1 cellular context compared by ENCODE assay signal in genomic region chr20:44457016-44457415, GRCh38.
TF ChIP-seq lines count a peak whose summit lies in the region.

No MANE protein-coding gene starts in this region.

TF ChIP-seq in K562, 482 proteins besides CTCF, POLR2A, EP300 and RAD21 (continued from another document and continues in another):
- TF ChIP-seq REST (CRISPR knock-in tag; IDR thresholded peaks at IDR 0.05; ENCODE audit: low read depth) (no peak), SMARCB1 (IDR thresholded peaks at IDR 0.05; ENCODE audit: insufficient read length, low read depth) (no peak), ZBED1 (IDR thresholded peaks at IDR 0.05) (no peak), TARDBP (IDR thresholded peaks at IDR 0.05) (no peak), ZZZ3 (IDR thresholded peaks at IDR 0.05) (no peak), NFIC (IDR thresholded peaks at IDR 0.05) (peak; percentile 71), USF1 (CRISPR knock-in tag; IDR thresholded peaks at IDR 0.05) (peak; percentile 26; the same call in 1 of the 2 replicates), EHMT2 (IDR thresholded peaks at IDR 0.05) (no peak), RBM39 (optimal IDR thresholded peaks at IDR 0.05; ENCODE audit: low read depth, low read length) (no peak), POLR3G (IDR thresholded peaks at IDR 0.05; ENCODE audit: extremely low read depth, insufficient read length, insufficient replicate concordance) (no peak), YY1 (IDR thresholded peaks at IDR 0.05; ENCODE audit: borderline replicate concordance in 1 of 3, control insufficient read depth in 1 of 3, extremely low read depth in 1 of 3, insufficient read depth in 3 of 3, insufficient read length in 1 of 3, insufficient replicate concordance in 2 of 3, low read depth in 1 of 3, low read length in 2 of 3) (no peak), L3MBTL2 (IDR thresholded peaks at IDR 0.05) (peak; percentile 39; the same call in 1 of the 2 replicates), FOXA1 (IDR thresholded peaks at IDR 0.05; ENCODE audit: borderline replicate concordance) (no peak), SRSF3 (IDR thresholded peaks at IDR 0.05; ENCODE audit: insufficient read depth, low read length) (no peak), RFX7 (CRISPR knock-in tag; IDR thresholded peaks at IDR 0.05) (no peak), HNRNPH1 (optimal IDR thresholded peaks at IDR 0.05; ENCODE audit: low read depth, low read length) (no peak), MYC (IDR thresholded peaks at IDR 0.05; ENCODE audit: low read depth, low read length) (0 out of 2 replicates have a peak, but pooled peaks have one; percentile 28), MYC (CRISPR knock-in tag; IDR thresholded peaks at IDR 0.05; ENCODE audit: borderline replicate concordance, low read depth) (no peak), RFX5 (IDR thresholded peaks at IDR 0.05; ENCODE audit: low read depth, low read length) (no peak), HMG20A (CRISPR knock-in tag; conservative IDR thresholded peaks at IDR 0.05) (no peak), CBX3 (IDR thresholded peaks at IDR 0.05; ENCODE audit: borderline replicate concordance in 1 of 2, low read length in 2 of 2) (no peak), E2F4 (CRISPR knock-in tag; IDR thresholded peaks at IDR 0.05; ENCODE audit: low read depth) (no peak), FUS (optimal IDR thresholded peaks at IDR 0.05; ENCODE audit: low read depth, low read length) (no peak), ZNF384 (IDR thresholded peaks at IDR 0.05; ENCODE audit: low read depth, low read length) (no peak), MAX (CRISPR knock-in tag; IDR thresholded peaks at IDR 0.05) (no peak), NR4A1 (CRISPR knock-in tag; IDR thresholded peaks at IDR 0.05) (no peak), NR4A1 (tag; IDR thresholded peaks at IDR 0.05) (no peak), NCOA1 (IDR thresholded peaks at IDR 0.05; ENCODE audit: low read depth) (no peak), ZFP1 (CRISPR knock-in tag; IDR thresholded peaks at IDR 0.05) (no peak), ZNF76 (CRISPR knock-in tag; IDR thresholded peaks at IDR 0.05; ENCODE audit: borderline replicate concordance) (no peak), COPS2 (conservative IDR thresholded peaks at IDR 0.05) (no peak), GATA2 (CRISPR knock-in tag; IDR thresholded peaks at IDR 0.05) (no peak), HDAC2 (IDR thresholded peaks at IDR 0.05) (no peak), HCFC1 (IDR thresholded peaks at IDR 0.05; ENCODE audit: low read depth, low read length) (no peak), ZFP36 (IDR thresholded peaks at IDR 0.05; ENCODE audit: low read depth, low read length, partially characterized antibody) (no peak), ZNF717 (CRISPR knock-in tag; IDR thresholded peaks at IDR 0.05) (no peak), CREM (IDR thresholded peaks at IDR 0.05; ENCODE audit: low read depth) (no peak), POU5F1 (IDR thresholded peaks at IDR 0.05; ENCODE audit: borderline replicate concordance, low read depth, low read length, partially characterized antibody) (no peak), ZNF175 (CRISPR knock-in tag; IDR thresholded peaks at IDR 0.05; ENCODE audit: low read depth) (no peak), CBX5 (IDR thresholded peaks at IDR 0.05; ENCODE audit: borderline replicate concordance, low read depth) (no peak), POLR2H (tag; IDR thresholded peaks at IDR 0.05; ENCODE audit: low read depth) (no peak), ZFPM2 (CRISPR knock-in tag; IDR thresholded peaks at IDR 0.05) (no peak), ZNF316 (IDR thresholded peaks at IDR 0.05) (no peak), PCBP1 (IDR thresholded peaks at IDR 0.05; ENCODE audit: low read depth, low read length, poor library complexity, severe bottlenecking) (no peak), ZNF41 (CRISPR knock-in tag; conservative IDR thresholded peaks at IDR 0.05) (no peak), RAD51 (IDR thresholded peaks at IDR 0.05; ENCODE audit: borderline replicate concordance, low read depth) (no peak), MLLT1 (IDR thresholded peaks at IDR 0.05) (no peak)
- TF ChIP-seq, protein P1, sequence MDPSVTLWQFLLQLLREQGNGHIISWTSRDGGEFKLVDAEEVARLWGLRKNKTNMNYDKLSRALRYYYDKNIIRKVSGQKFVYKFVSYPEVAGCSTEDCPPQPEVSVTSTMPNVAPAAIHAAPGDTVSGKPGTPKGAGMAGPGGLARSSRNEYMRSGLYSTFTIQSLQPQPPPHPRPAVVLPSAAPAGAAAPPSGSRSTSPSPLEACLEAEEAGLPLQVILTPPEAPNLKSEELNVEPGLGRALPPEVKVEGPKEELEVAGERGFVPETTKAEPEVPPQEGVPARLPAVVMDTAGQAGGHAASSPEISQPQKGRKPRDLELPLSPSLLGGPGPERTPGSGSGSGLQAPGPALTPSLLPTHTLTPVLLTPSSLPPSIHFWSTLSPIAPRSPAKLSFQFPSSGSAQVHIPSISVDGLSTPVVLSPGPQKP (CRISPR knock-in tag; IDR thresholded peaks at IDR 0.05): no peak
- TF ChIP-seq, protein P2, sequence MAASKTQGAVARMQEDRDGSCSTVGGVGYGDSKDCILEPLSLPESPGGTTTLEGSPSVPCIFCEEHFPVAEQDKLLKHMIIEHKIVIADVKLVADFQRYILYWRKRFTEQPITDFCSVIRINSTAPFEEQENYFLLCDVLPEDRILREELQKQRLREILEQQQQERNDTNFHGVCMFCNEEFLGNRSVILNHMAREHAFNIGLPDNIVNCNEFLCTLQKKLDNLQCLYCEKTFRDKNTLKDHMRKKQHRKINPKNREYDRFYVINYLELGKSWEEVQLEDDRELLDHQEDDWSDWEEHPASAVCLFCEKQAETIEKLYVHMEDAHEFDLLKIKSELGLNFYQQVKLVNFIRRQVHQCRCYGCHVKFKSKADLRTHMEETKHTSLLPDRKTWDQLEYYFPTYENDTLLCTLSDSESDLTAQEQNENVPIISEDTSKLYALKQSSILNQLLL (CRISPR knock-in tag; IDR thresholded peaks at IDR 0.05; ENCODE audit: borderline replicate concordance): no peak
- TF ChIP-seq, protein P3, sequence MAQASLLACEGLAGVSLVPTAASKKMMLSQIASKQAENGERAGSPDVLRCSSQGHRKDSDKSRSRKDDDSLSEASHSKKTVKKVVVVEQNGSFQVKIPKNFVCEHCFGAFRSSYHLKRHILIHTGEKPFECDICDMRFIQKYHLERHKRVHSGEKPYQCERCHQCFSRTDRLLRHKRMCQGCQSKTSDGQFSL (CRISPR knock-in tag; IDR thresholded peaks at IDR 0.05): no peak
- TF ChIP-seq, protein P3 (tag; IDR thresholded peaks at IDR 0.05): no peak
- TF ChIP-seq, protein P4, sequence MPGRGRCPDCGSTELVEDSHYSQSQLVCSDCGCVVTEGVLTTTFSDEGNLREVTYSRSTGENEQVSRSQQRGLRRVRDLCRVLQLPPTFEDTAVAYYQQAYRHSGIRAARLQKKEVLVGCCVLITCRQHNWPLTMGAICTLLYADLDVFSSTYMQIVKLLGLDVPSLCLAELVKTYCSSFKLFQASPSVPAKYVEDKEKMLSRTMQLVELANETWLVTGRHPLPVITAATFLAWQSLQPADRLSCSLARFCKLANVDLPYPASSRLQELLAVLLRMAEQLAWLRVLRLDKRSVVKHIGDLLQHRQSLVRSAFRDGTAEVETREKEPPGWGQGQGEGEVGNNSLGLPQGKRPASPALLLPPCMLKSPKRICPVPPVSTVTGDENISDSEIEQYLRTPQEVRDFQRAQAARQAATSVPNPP (IDR thresholded peaks at IDR 0.05; ENCODE audit: borderline replicate concordance, insufficient read depth, insufficient read length): no peak
- TF ChIP-seq, protein P5, sequence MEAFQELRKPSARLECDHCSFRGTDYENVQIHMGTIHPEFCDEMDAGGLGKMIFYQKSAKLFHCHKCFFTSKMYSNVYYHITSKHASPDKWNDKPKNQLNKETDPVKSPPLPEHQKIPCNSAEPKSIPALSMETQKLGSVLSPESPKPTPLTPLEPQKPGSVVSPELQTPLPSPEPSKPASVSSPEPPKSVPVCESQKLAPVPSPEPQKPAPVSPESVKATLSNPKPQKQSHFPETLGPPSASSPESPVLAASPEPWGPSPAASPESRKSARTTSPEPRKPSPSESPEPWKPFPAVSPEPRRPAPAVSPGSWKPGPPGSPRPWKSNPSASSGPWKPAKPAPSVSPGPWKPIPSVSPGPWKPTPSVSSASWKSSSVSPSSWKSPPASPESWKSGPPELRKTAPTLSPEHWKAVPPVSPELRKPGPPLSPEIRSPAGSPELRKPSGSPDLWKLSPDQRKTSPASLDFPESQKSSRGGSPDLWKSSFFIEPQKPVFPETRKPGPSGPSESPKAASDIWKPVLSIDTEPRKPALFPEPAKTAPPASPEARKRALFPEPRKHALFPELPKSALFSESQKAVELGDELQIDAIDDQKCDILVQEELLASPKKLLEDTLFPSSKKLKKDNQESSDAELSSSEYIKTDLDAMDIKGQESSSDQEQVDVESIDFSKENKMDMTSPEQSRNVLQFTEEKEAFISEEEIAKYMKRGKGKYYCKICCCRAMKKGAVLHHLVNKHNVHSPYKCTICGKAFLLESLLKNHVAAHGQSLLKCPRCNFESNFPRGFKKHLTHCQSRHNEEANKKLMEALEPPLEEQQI (IDR thresholded peaks at IDR 0.05): no peak
- TF ChIP-seq, protein P6, sequence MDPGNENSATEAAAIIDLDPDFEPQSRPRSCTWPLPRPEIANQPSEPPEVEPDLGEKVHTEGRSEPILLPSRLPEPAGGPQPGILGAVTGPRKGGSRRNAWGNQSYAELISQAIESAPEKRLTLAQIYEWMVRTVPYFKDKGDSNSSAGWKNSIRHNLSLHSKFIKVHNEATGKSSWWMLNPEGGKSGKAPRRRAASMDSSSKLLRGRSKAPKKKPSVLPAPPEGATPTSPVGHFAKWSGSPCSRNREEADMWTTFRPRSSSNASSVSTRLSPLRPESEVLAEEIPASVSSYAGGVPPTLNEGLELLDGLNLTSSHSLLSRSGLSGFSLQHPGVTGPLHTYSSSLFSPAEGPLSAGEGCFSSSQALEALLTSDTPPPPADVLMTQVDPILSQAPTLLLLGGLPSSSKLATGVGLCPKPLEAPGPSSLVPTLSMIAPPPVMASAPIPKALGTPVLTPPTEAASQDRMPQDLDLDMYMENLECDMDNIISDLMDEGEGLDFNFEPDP (CRISPR knock-in tag; IDR thresholded peaks at IDR 0.05): no peak
- TF ChIP-seq, protein P7, sequence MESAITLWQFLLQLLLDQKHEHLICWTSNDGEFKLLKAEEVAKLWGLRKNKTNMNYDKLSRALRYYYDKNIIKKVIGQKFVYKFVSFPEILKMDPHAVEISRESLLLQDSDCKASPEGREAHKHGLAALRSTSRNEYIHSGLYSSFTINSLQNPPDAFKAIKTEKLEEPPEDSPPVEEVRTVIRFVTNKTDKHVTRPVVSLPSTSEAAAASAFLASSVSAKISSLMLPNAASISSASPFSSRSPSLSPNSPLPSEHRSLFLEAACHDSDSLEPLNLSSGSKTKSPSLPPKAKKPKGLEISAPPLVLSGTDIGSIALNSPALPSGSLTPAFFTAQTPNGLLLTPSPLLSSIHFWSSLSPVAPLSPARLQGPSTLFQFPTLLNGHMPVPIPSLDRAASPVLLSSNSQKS (CRISPR knock-in tag; IDR thresholded peaks at IDR 0.05): no peak
